ENCODE assay signal across 10 cellular contexts in the genomic region with DNA sequence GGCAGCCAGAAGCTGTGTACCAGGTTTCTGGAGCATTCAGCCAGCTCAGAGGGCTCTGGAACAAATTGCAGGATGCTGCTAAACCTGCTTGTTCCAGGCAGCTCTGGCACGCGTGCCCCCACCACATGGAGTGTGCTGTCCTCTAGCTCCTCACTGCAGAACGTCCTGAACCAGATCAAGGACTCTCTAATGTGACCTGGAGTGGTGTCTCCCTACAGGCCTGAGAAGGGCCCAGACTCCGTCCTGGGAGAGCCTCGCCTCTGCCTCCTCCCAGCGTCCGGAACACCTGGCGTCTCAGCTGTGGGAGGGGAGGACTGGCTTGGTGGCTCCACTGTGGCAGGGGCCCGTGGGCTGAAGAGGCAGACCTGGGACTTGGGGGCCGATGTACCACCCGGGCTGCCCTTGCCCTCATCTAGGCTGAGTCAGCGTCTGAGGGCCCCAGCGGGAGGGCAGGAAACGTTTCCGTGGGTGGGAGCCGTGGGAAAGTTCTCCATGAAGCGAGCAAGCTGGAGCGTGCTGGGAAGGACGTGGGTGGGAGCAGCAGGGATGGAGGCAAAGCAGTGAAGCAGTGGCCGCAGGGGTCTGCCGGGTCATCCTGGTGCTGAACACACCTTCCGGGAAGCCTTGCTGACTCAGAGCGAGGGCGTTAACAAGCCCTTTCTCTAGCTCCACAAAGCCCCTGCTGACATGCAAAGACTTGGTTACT.
DNase-seq lines count a peak whose midpoint lies in the region; ATAC-seq, FAIRE-seq and TF ChIP-seq lines count a peak whose summit lies in the region.
"Had no signal": no experiment of that assay in that cellular context is flagged by ENCODE, and none has a peak within 500 bp of the region (broad histone marks: within the 10 kb centered on the region; RNA-seq: fewer than 3 reads in every experiment).

No MANE protein-coding gene starts in this region.

- FAIRE-seq in GM12892 (lab: Jason Lieb, UNC): no peak

- DNase-seq in HFF-Myc (ENCODE audit: extremely low read depth, low read depth): peak; percentile 71
- DNase-seq in brain pericyte (ENCODE audit: low read depth, low spot score): peak; percentile 95
- DNase-seq in iris pigment epithelial cell (ENCODE audit: low read depth): peak; percentile 93
- peak; percentile 46 for DNase-seq in stromal cell of bone marrow (ENCODE audit: low read depth)
- DNase-seq in NCI-H446 treated with DMSO at 0.1 percent for 48 hours (lab: John Stamatoyannopoulos, UW): no peak
- no peak for DNase-seq in GM12892 (ENCODE audit: insufficient read length)
- DNase-seq: colonic mucosa, NCI-H2171 had no signal

- H3K4me3 ChIP-seq in HFF-Myc (replicated peaks; ENCODE audit: low read depth, low read length): no peak overlapping the region
- H3K4me3 ChIP-seq: colonic mucosa had no signal

- no peak for TF ChIP-seq CTCF in HFF-Myc (IDR thresholded peaks at IDR 0.05; ENCODE audit: low read depth, low read length, missing control alignments)

- TF ChIP-seq POLR2A in GM12892 (IDR thresholded peaks at IDR 0.05; ENCODE audit: low read depth, low read length): no peak

- no peak for ATAC-seq in HG02852 (IDR thresholded peaks at IDR 0.05; ENCODE audit: unreplicated experiment)
- ATAC-seq in HG02678 (IDR thresholded peaks at IDR 0.05; ENCODE audit: unreplicated experiment): no peak

Comparison
In these comparisons a context has a peak if more than half of its experiments do, and no peak if none do; other contexts are left out.
1. DNase-seq: peak in HFF-Myc (single experiment), brain pericyte (single experiment), iris pigment epithelial cell (single experiment) and stromal cell of bone marrow (single experiment); none in NCI-H446 treated with DMSO at 0.1 percent for 48 hours (single experiment) and GM12892 (single experiment).